In genomic region chr2:186201371-186201770, GRCh38 we compare ENCODE assay signal across 19 cellular contexts.
"Had no signal": no experiment of that assay in that cellular context is flagged by ENCODE, and none has a peak within 500 bp of the region (broad histone marks: within the 10 kb centered on the region; RNA-seq: fewer than 3 reads in every experiment).

No MANE protein-coding gene starts in this region.

- H3K4me3 Mint-ChIP-seq: activated CD8-positive, alpha-beta T cell treated with anti-CD3 and anti-CD28 coated beads for 36 hours; activated naive CD4-positive, alpha-beta T cell treated with anti-CD3 and anti-CD28 coated beads, Interleukin-2, amount 50 U/mL, for 24 hours; activated T-cell treated with anti-CD3 and anti-CD28 coated beads, Interleukin-2, amount 50 U/mL, for 4 hours; effector memory CD8-positive, alpha-beta T cell; memory B cell; natural killer cell treated with Interleukin-12 subunit alpha and Interleukin-12 subunit beta and Interleukin-15 and Interleukin-18, amount 100 ng/mL, for 72 hours; T-helper 17 cell; WTC11 had no signal

- H3K27me3 ChIP-seq: adrenal gland had no signal

- H3K36me3 Mint-ChIP-seq: activated naive CD4-positive, alpha-beta T cell treated with anti-CD3 and anti-CD28 coated beads, Interleukin-2, amount 50 U/mL, for 24 hours; memory B cell; natural killer cell treated with Interleukin-12 subunit alpha and Interleukin-12 subunit beta and Interleukin-15 and Interleukin-18, amount 100 ng/mL, for 72 hours; WTC11 had no signal

- ATAC-seq: activated CD8-positive, alpha-beta T cell treated with anti-CD3 and anti-CD28 coated beads for 36 hours; activated T-cell treated with anti-CD3 and anti-CD28 coated beads, Interleukin-2, amount 50 U/mL, for 4 hours; effector memory CD8-positive, alpha-beta T cell; left ventricle myocardium superior; natural killer cell treated with Interleukin-12 subunit alpha and Interleukin-12 subunit beta and Interleukin-15 and Interleukin-18, amount 100 ng/mL, for 72 hours; right cardiac atrium; stimulated activated naive CD8-positive, alpha-beta T cell treated with anti-CD3 and anti-CD28 coated beads, Interleukin-15, Interleukin-2, amounts not matched to agents 100 U/mL and 50 U/mL, for 24 hours; T-helper 17 cell; WTC11 had no signal

- H3K4me1 ChIP-seq: adrenal gland had no signal

- H3K4me3 ChIP-seq: adrenal gland, smooth muscle cell had no signal

- H3K27ac ChIP-seq: adrenal gland, epithelial cell of prostate had no signal

- H3K4me1 Mint-ChIP-seq: T-helper 17 cell had no signal

- H3K27me3 Mint-ChIP-seq: activated CD8-positive, alpha-beta T cell treated with anti-CD3 and anti-CD28 coated beads for 36 hours; activated naive CD4-positive, alpha-beta T cell treated with anti-CD3 and anti-CD28 coated beads, Interleukin-2, amount 50 U/mL, for 24 hours; effector memory CD8-positive, alpha-beta T cell; memory B cell; natural killer cell treated with Interleukin-12 subunit alpha and Interleukin-12 subunit beta and Interleukin-15 and Interleukin-18, amount 100 ng/mL, for 72 hours; T-helper 17 cell had no signal

- H3K9me3 Mint-ChIP-seq: activated naive CD4-positive, alpha-beta T cell treated with anti-CD3 and anti-CD28 coated beads, Interleukin-2, amount 50 U/mL, for 24 hours; activated T-cell treated with anti-CD3 and anti-CD28 coated beads, Interleukin-2, amount 50 U/mL, for 4 hours; effector memory CD8-positive, alpha-beta T cell; memory B cell; natural killer cell treated with Interleukin-12 subunit alpha and Interleukin-12 subunit beta and Interleukin-15 and Interleukin-18, amount 100 ng/mL, for 72 hours; WTC11 had no signal

- H3K36me3 ChIP-seq: adrenal gland had no signal

- DNase-seq: activated CD4-positive, alpha-beta T cell treated with anti-CD3 and anti-CD28 coated beads for 4 hours; activated CD8-positive, alpha-beta T cell treated with anti-CD3 and anti-CD28 coated beads for 36 hours; activated effector memory CD4-positive, alpha-beta T cell treated with Interleukin-2 at 50 U/mL for 16 hours; activated T-cell treated with anti-CD3 and anti-CD28 coated beads, Interleukin-2, amount 50 U/mL, for 4 hours; adrenal gland; effector memory CD8-positive, alpha-beta T cell; hippocampal formation; left ventricle myocardium superior; nucleus accumbens; right cardiac atrium; stimulated activated naive CD8-positive, alpha-beta T cell treated with anti-CD3 and anti-CD28 coated beads, Interleukin-15, Interleukin-2, amounts not matched to agents 100 U/mL and 50 U/mL, for 24 hours; T-helper 17 cell; trophoblast cell had no signal

- H3K27ac Mint-ChIP-seq: activated CD8-positive, alpha-beta T cell treated with anti-CD3 and anti-CD28 coated beads for 36 hours; activated naive CD4-positive, alpha-beta T cell treated with anti-CD3 and anti-CD28 coated beads, Interleukin-2, amount 50 U/mL, for 24 hours; effector memory CD8-positive, alpha-beta T cell; memory B cell; natural killer cell treated with Interleukin-12 subunit alpha and Interleukin-12 subunit beta and Interleukin-15 and Interleukin-18, amount 100 ng/mL, for 72 hours; T-helper 17 cell; WTC11 had no signal
